ENCODE assay signal across 1 cellular context in the genomic region with DNA sequence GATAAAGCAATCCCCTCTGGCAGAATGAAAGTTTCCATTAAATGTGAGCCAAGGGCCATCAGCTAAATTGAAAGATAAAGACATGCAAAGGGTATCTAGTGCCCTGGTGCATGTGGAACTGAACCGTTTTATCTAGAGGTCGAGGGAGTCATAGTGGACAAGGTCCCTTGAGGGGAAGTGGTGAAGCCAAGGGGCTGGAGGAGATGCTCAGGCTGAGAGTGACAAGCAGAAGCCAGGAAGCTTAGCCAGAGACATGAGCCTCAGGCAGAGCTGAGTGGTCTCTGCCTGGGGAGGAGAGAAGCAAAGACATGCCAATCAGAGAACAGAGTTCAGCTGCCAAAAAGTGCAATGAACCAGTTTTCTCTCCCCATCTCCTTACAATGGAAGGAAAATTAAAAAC.
TF ChIP-seq lines count a peak whose summit lies in the region.

No MANE protein-coding gene starts in this region.

TF ChIP-seq in SK-N-SH, 30 proteins besides CTCF, POLR2A, EP300 and RAD21 (continued from another document):
- TF ChIP-seq NRF1 (IDR thresholded peaks at IDR 0.05; ENCODE audit: low read depth, low read length) (no peak), YY1 (IDR thresholded peaks at IDR 0.05; ENCODE audit: low read depth) (no peak), CHD2 (IDR thresholded peaks at IDR 0.05; ENCODE audit: low read length, partially characterized antibody) (no peak), ZBTB33 (IDR thresholded peaks at IDR 0.05; ENCODE audit: borderline replicate concordance, low read depth) (no peak)
- TF ChIP-seq, protein P1, sequence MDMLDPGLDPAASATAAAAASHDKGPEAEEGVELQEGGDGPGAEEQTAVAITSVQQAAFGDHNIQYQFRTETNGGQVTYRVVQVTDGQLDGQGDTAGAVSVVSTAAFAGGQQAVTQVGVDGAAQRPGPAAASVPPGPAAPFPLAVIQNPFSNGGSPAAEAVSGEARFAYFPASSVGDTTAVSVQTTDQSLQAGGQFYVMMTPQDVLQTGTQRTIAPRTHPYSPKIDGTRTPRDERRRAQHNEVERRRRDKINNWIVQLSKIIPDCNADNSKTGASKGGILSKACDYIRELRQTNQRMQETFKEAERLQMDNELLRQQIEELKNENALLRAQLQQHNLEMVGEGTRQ (IDR thresholded peaks at IDR 0.05; ENCODE audit: borderline replicate concordance, low read depth, low read length): no peak
